ENCODE assay signal across 8 cellular contexts in genomic region chr3:28348637-28349396, GRCh38. TPM values are rescaled to one million over a fixed set of nuclear protein-coding genes. Genes with fewer than 3 reads are reported as not detected.
A peak's percentile ranks its signal among the peaks of the same experiment; 100 is the strongest.
DNase-seq lines count a peak whose midpoint lies in the region; ATAC-seq and TF ChIP-seq lines count a peak whose summit lies in the region.

Gene AZI2, minus strand, starts transcription at chr3:28348824. Its CDS starts 8,207 bp downstream, at chr3:28340617.
Gene ZCWPW2, plus strand, starts transcription at chr3:28348721. Its CDS starts 64,348 bp downstream, at chr3:28413069.

- H3K36me3 ChIP-seq in parathyroid adenoma (ENCODE audit: control insufficient read depth, insufficient read depth, low read length) (no peaks in the 10 kb centered on the region), transverse colon (peaks cover 0 to 13% (median under 1%) of the 10 kb centered on the region in 4 donors)

- ATAC-seq in HG02642 (IDR thresholded peaks at IDR 0.05; ENCODE audit: poor library complexity, unreplicated experiment) (peak; percentile 95), Right ventricle myocardium superior (ENCODE audit: poor library complexity) (peak; percentile 98)

- peak; percentile 71 for TF ChIP-seq POLR2A in transverse colon (IDR thresholded peaks at IDR 0.05)

- DNase-seq in GM12865 (ENCODE audit: low read depth) (peak; percentile 97), NCI-H1105 (lab: John Stamatoyannopoulos, UW) (peak; percentile 87), SKM-1 treated with dmso at 0.1 percent for 144 hours (lab: John Stamatoyannopoulos, UW; ENCODE audit: unreplicated experiment) (peak; percentile 88), Right ventricle myocardium superior (peak; percentile 97), transverse colon (peak; percentile 97)
- DNase-seq in activated naive CD8-positive, alpha-beta T cell treated with anti-CD3 and anti-CD28 coated beads, Interleukin-2, amount 50 U/mL, for 16 hours (ENCODE audit: low read depth, low spot score) = peak; percentile 85

- H3K4me3 ChIP-seq in GM12865 (ENCODE audit: low read depth, low read length) (peak within 1 kb of the TSS; percentile 95), parathyroid adenoma (ENCODE audit: low read depth, low read length) (peak within 1 kb of the TSS; percentile 95), transverse colon (peak within 1 kb of the TSS; percentile 70 to 98 (median 86))

- H3K4me1 ChIP-seq in parathyroid adenoma (peaks cover 4% of the 10 kb centered on the region), transverse colon (peaks cover 14 to 49% (median 25%) of the 10 kb centered on the region in 4 donors)

- H3K27me3 ChIP-seq in parathyroid adenoma (ENCODE audit: control insufficient read depth, insufficient read depth, low read length) = no peaks in the 10 kb centered on the region
- no peaks in the 10 kb centered on the region for H3K27me3 ChIP-seq in transverse colon

- peak within 1 kb of the TSS; percentile 92 for H3K9ac ChIP-seq in parathyroid adenoma

- no peak for TF ChIP-seq EP300 in transverse colon (IDR thresholded peaks at IDR 0.05; ENCODE audit: low read depth)

- TF ChIP-seq CTCF in GM12865 (IDR thresholded peaks at IDR 0.05; ENCODE audit: insufficient read depth, low read depth, low read length, missing control alignments) (no peak), parathyroid adenoma (IDR thresholded peaks at IDR 0.05) (no peak), transverse colon (IDR thresholded peaks at IDR 0.05) (peak in 1 of 5 experiments; percentile 29)

- WGBS in transverse colon (ENCODE audit: low coverage in 1 of 2), 2 donors = 0% methylated on average over 66 of the region's 79 CpGs; no CpG with 5 or more reads in 1 of the 2 donors

- H3K9me3 ChIP-seq in parathyroid adenoma (ENCODE audit: control insufficient read depth, low read length) (peaks cover under 1% of the 10 kb centered on the region), transverse colon (peaks cover 11 to 20% of the 10 kb centered on the region in 2 donors)

- intact Hi-C loops in Right ventricle myocardium superior (cut with DNase I) = no loop called here
- intact Hi-C loops in transverse colon (cut with DNase I; ENCODE audit: low total_unique reads) = no loop called here

- H3K4me2 ChIP-seq in parathyroid adenoma (ENCODE audit: low read length) = peak within 1 kb of the TSS; percentile 90

- H3K27ac ChIP-seq in parathyroid adenoma (peak within 1 kb of the TSS; percentile 96), transverse colon (peak within 1 kb of the TSS; percentile 98 to 100 (median 98))

- peak within 1 kb of the TSS; percentile 94 for H2AFZ ChIP-seq in parathyroid adenoma

- in situ Hi-C loops in transverse colon (cut with MboI; ENCODE audit: low pct_ligation_motif_present in 1 of 4, low pct_unique_long_range_greater_than_20kb in 1 of 4, low sequenced_read_pairs in 3 of 4) = loop anchor here in 2 of 4 donors (25.0 kb wide), 1 partner anchor 1037 kb away; no protein-coding TSS in a partner anchor

- H3K79me2 ChIP-seq in parathyroid adenoma = peaks cover 9% of the 10 kb centered on the region

RNA-seq across cellular contexts. Expression of gene AZI2, which starts in this region (rescaled TPM):
- total RNA-seq in Right ventricle myocardium superior (31.2 TPM), transverse colon (100 to 1,000 TPM in 1 of 4 donors, 10 to 100 TPM in 3; 31.0 to 119 (median 65.0) TPM)

RNA-seq across cellular contexts. Expression of gene ZCWPW2, which starts in this region (rescaled TPM):
- total RNA-seq in Right ventricle myocardium superior (2.1 TPM), transverse colon (under 1 TPM in 2 of 4 donors, not detected in 2; 0.41 to 0.79 TPM)

Comparison
In these comparisons a context has a peak if more than half of its experiments do, and no peak if none do; other contexts are left out.
1. Peak in every context shown above with its lines: DNase-seq, ATAC-seq, H3K4me3 ChIP-seq and H3K27ac ChIP-seq.